Comparison of ENCODE assay signal across 9 cellular contexts in genomic region chr4:119284876-119285611, GRCh38. TPM values are rescaled to one million over a fixed set of nuclear protein-coding genes. Genes with fewer than 3 reads are reported as not detected.
DNase-seq lines count a peak whose midpoint lies in the region; ATAC-seq and TF ChIP-seq lines count a peak whose summit lies in the region.
"Had no signal": no experiment of that assay in that cellular context is flagged by ENCODE, and none has a peak within 500 bp of the region (broad histone marks: within the 10 kb centered on the region; RNA-seq: fewer than 3 reads in every experiment).

No MANE protein-coding gene starts in this region.

- no peak overlapping the region for H3K27ac ChIP-seq in C4-2B
- H3K27ac ChIP-seq in upper lobe of right lung: peak overlapping the region; percentile 17

- peak overlapping the region; percentile 0 for H3K4me3 ChIP-seq in upper lobe of right lung

- H3K27ac Mint-ChIP-seq in T-helper 1 cell treated with Interleukin-12 subunit alpha and Interleukin-12 subunit beta and Interleukin-4 antibody, amounts not matched to agents 30 μg/mL and 1 μg/mL, for 36 hours: peak overlapping the region; percentile 59
- H3K27ac Mint-ChIP-seq in glutamatergic neuron (ENCODE audit: unreplicated experiment): no peak overlapping the region
- no peak overlapping the region for H3K27ac Mint-ChIP-seq in endothelial cell (ENCODE audit: unreplicated experiment)

- peaks cover 35% of the 10 kb centered on the region for H3K4me1 ChIP-seq in upper lobe of right lung

- intact Hi-C loops in left cardiac atrium (cut with DNase I) (loop anchor here in 1 of 2 donors (5.0 to 10.0 kb wide), 3 partner anchors 70 to 243 kb away; partner anchors contain the start of gene USP53), upper lobe of right lung (cut with DNase I) (loop anchor here (10.0 kb wide), 1 partner anchor 300 kb away; no protein-coding TSS in a partner anchor)

- TF ChIP-seq CTCF in C4-2B (conservative IDR thresholded peaks at IDR 0.05): 0 out of 2 replicates have a peak, but pooled peaks have one; percentile 3
- TF ChIP-seq CTCF in upper lobe of right lung (IDR thresholded peaks at IDR 0.05): no peak
- no peak for TF ChIP-seq CTCF in glutamatergic neuron (IDR thresholded peaks at IDR 0.05; ENCODE audit: partially characterized antibody, unreplicated experiment)
- no peak for TF ChIP-seq CTCF in endothelial cell (IDR thresholded peaks at IDR 0.05; ENCODE audit: unreplicated experiment)

- ATAC-seq in GM21786 (IDR thresholded peaks at IDR 0.05; ENCODE audit: unreplicated experiment) (peak; percentile 52), left cardiac atrium (peak; percentile 31 to 41), upper lobe of right lung (peak; percentile 23)

- peaks cover 5% of the 10 kb centered on the region for H3K36me3 Mint-ChIP-seq in T-helper 1 cell treated with Interleukin-12 subunit alpha and Interleukin-12 subunit beta and Interleukin-4 antibody, amounts not matched to agents 30 μg/mL and 1 μg/mL, for 36 hours (ENCODE audit: low read depth)
- peaks cover 2% of the 10 kb centered on the region for H3K36me3 Mint-ChIP-seq in glutamatergic neuron (ENCODE audit: unreplicated experiment)
- peaks cover 6% of the 10 kb centered on the region for H3K36me3 Mint-ChIP-seq in endothelial cell (ENCODE audit: low read depth, unreplicated experiment)

- peaks cover 2% of the 10 kb centered on the region for H3K9me3 Mint-ChIP-seq in T-helper 1 cell treated with Interleukin-12 subunit alpha and Interleukin-12 subunit beta and Interleukin-4 antibody, amounts not matched to agents 30 μg/mL and 1 μg/mL, for 36 hours
- no peaks in the 10 kb centered on the region for H3K9me3 Mint-ChIP-seq in glutamatergic neuron (ENCODE audit: unreplicated experiment)
- no peaks in the 10 kb centered on the region for H3K9me3 Mint-ChIP-seq in endothelial cell (ENCODE audit: unreplicated experiment)

- DNase-seq in left cardiac atrium (no peak), upper lobe of right lung (no peak), glutamatergic neuron (no peak), endothelial cell (ENCODE audit: low spot score) (no peak)
- DNase-seq in activated CD4-positive, CD25-positive, alpha-beta regulatory T cell treated with anti-CD3 and anti-CD28 coated beads, Interleukin-2, amount 50 U/mL, for 72 hours: no peak

- H3K4me1 Mint-ChIP-seq in T-helper 1 cell treated with Interleukin-12 subunit alpha and Interleukin-12 subunit beta and Interleukin-4 antibody, amounts not matched to agents 30 μg/mL and 1 μg/mL, for 36 hours (ENCODE audit: low read depth): peaks cover 6% of the 10 kb centered on the region
- H3K4me1 Mint-ChIP-seq in glutamatergic neuron (ENCODE audit: low read depth, unreplicated experiment) (peaks cover under 1% of the 10 kb centered on the region), endothelial cell (ENCODE audit: unreplicated experiment) (peaks cover 7% of the 10 kb centered on the region)

- no peaks in the 10 kb centered on the region for H3K27me3 Mint-ChIP-seq in T-helper 1 cell treated with Interleukin-12 subunit alpha and Interleukin-12 subunit beta and Interleukin-4 antibody, amounts not matched to agents 30 μg/mL and 1 μg/mL, for 36 hours (ENCODE audit: low read depth)
- H3K27me3 Mint-ChIP-seq in glutamatergic neuron (ENCODE audit: unreplicated experiment): no peaks in the 10 kb centered on the region
- peaks cover under 1% of the 10 kb centered on the region for H3K27me3 Mint-ChIP-seq in endothelial cell (ENCODE audit: unreplicated experiment)

- peaks cover 5% of the 10 kb centered on the region for H3K36me3 ChIP-seq in upper lobe of right lung

- H3K4me3 Mint-ChIP-seq in T-helper 1 cell treated with Interleukin-12 subunit alpha and Interleukin-12 subunit beta and Interleukin-4 antibody, amounts not matched to agents 30 μg/mL and 1 μg/mL, for 36 hours: peak overlapping the region; percentile 76
- H3K4me3 Mint-ChIP-seq in glutamatergic neuron (ENCODE audit: unreplicated experiment): no peak overlapping the region
- no peak overlapping the region for H3K4me3 Mint-ChIP-seq in endothelial cell (ENCODE audit: unreplicated experiment)

- H3K27me3 ChIP-seq in upper lobe of right lung: no peaks in the 10 kb centered on the region

- H3K9me3 ChIP-seq in upper lobe of right lung: no peaks in the 10 kb centered on the region

RNA-seq across cellular contexts. Expression of gene FABP2, which starts 36.9 kb away (rescaled TPM):
- total RNA-seq in left cardiac atrium (not detected), upper lobe of right lung (not detected), glutamatergic neuron (ENCODE audit: unreplicated experiment) (not detected), endothelial cell (ENCODE audit: unreplicated experiment) (not detected)
- total RNA-seq: glomerular endothelial cell had no signal
